Comparison of ENCODE assay signal across 8 cellular contexts in genomic region chr9:96651626-96652025, GRCh38. TPM values are rescaled to one million over a fixed set of nuclear protein-coding genes. Genes with fewer than 3 reads are reported as not detected.
DNase-seq lines count a peak whose midpoint lies in the region; ATAC-seq and TF ChIP-seq lines count a peak whose summit lies in the region.

No MANE protein-coding gene starts in this region.

- no peak overlapping the region for H3K4me3 Mint-ChIP-seq in activated CD4-positive, alpha-beta T cell treated with anti-CD3 and anti-CD28 coated beads for 36 hours

- H3K27me3 ChIP-seq in stomach, result no peaks in the 10 kb centered on the region

- peaks cover 4 to 34% (median 14%) of the 10 kb centered on the region in 4 donors for H3K4me1 ChIP-seq in stomach

- TF ChIP-seq EP300 in stomach (IDR thresholded peaks at IDR 0.05), result no peak

- no peak for ATAC-seq in activated CD4-positive, alpha-beta T cell treated with anti-CD3 and anti-CD28 coated beads for 36 hours
- no peak for ATAC-seq in GM21381 (IDR thresholded peaks at IDR 0.05; ENCODE audit: unreplicated experiment)
- no peak for ATAC-seq in left lobe of liver
- ATAC-seq in GM21717 (IDR thresholded peaks at IDR 0.05; ENCODE audit: unreplicated experiment), result no peak

- H3K4me3 ChIP-seq in stomach, result no peak overlapping the region

- no peak for DNase-seq in activated CD4-positive, alpha-beta T cell treated with anti-CD3 and anti-CD28 coated beads for 36 hours
- DNase-seq in activated CD4-positive, alpha-beta T cell treated with anti-CD3 and anti-CD28 coated beads, Interleukin-2, amount 50 U/mL, for 1 hour, result no peak
- DNase-seq in NCI-H345 (lab: John Stamatoyannopoulos, UW) (peak; percentile 10), dedifferentiated amniotic fluid mesenchymal stem cell (ENCODE audit: extremely low spot score) (peak; percentile 63), stomach (no peak), left lobe of liver (ENCODE audit: low spot score) (no peak)

- peaks cover 16% of the 10 kb centered on the region for H3K36me3 Mint-ChIP-seq in activated CD4-positive, alpha-beta T cell treated with anti-CD3 and anti-CD28 coated beads for 36 hours (ENCODE audit: low read depth)

- no peaks in the 10 kb centered on the region for H3K9me3 Mint-ChIP-seq in activated CD4-positive, alpha-beta T cell treated with anti-CD3 and anti-CD28 coated beads for 36 hours (ENCODE audit: low read depth)

- TF ChIP-seq CTCF in stomach (IDR thresholded peaks at IDR 0.05), result peak in 4 of 7 experiments; percentile 9 to 28 (median 24)

- H3K36me3 ChIP-seq in stomach, result peaks cover 18 to 62% (median 47%) of the 10 kb centered on the region in 4 donors

- H3K27ac ChIP-seq in stomach, result no peak overlapping the region

- CTCF ChIA-PET in activated CD4-positive, alpha-beta T cell treated with anti-CD3 and anti-CD28 coated beads for 36 hours (lab: Charles Lee), result interaction anchor here (0.7 to 1.4 kb wide), 3 partner anchors 80 to 328 kb away, joined by 3 to 4 read pairs (median 3); no protein-coding TSS in a partner anchor

- no peaks in the 10 kb centered on the region for H3K9me3 ChIP-seq in stomach

- H3K27me3 Mint-ChIP-seq in activated CD4-positive, alpha-beta T cell treated with anti-CD3 and anti-CD28 coated beads for 36 hours, result no peaks in the 10 kb centered on the region

- TF ChIP-seq POLR2A in stomach (IDR thresholded peaks at IDR 0.05), result no peak

- H3K4me1 Mint-ChIP-seq in activated CD4-positive, alpha-beta T cell treated with anti-CD3 and anti-CD28 coated beads for 36 hours, result peaks cover 15% of the 10 kb centered on the region

- peak overlapping the region; percentile 52 for H3K27ac Mint-ChIP-seq in activated CD4-positive, alpha-beta T cell treated with anti-CD3 and anti-CD28 coated beads for 36 hours

- POLR2A ChIA-PET in activated CD4-positive, alpha-beta T cell treated with anti-CD3 and anti-CD28 coated beads for 36 hours (lab: Charles Lee), result no interaction called here

- intact Hi-C loops in activated CD4-positive, alpha-beta T cell treated with anti-CD3 and anti-CD28 coated beads for 36 hours (cut with DNase I, micrococcal nuclease), result loop anchor here (1.0 to 10.0 kb wide), 5 partner anchors 209 to 325 kb away; partner anchors contain the start of gene ZNF367 (in 1 of the 2)
- intact Hi-C loops in stomach (cut with DNase I; ENCODE audit: low total_unique reads), result loop anchor here (10.0 kb wide), 1 partner anchor 217 kb away; no protein-coding TSS in a partner anchor

RNA-seq across cellular contexts. Expression of gene PRXL2C, which starts 3.5 kb away (rescaled TPM):
- 1 to 10 TPM; 5.5 to 7.5 TPM for total RNA-seq in activated CD4-positive, alpha-beta T cell treated with anti-CD3 and anti-CD28 coated beads for 36 hours
- total RNA-seq in stomach (10 to 100 TPM in 3 of 5 donors, 1 to 10 TPM in 2; 6.8 to 35.0 (median 11.6) TPM), left lobe of liver (2.8 TPM)
- 1 to 10 TPM; 5.6 to 6.6 (median 6.1) TPM for polyA plus RNA-seq in stomach

RNA-seq across cellular contexts. Expression of gene CDC14B, which starts 32.0 kb away (rescaled TPM):
- 1 to 10 TPM; 1.1 to 1.5 TPM for total RNA-seq in activated CD4-positive, alpha-beta T cell treated with anti-CD3 and anti-CD28 coated beads for 36 hours
- total RNA-seq in stomach (10 to 100 TPM in 4 of 5 donors, 1 to 10 TPM in 1; 9.3 to 31.9 (median 17.4) TPM), left lobe of liver (29.0 TPM)
- 10 to 100 TPM in 2 of 3 donors, 1 to 10 TPM in 1; 4.1 to 17.0 (median 11.1) TPM for polyA plus RNA-seq in stomach

Comparison
In these comparisons a context has a peak if more than half of its experiments do, and no peak if none do; other contexts are left out.
1. DNase-seq: peak in NCI-H345 (single experiment) and dedifferentiated amniotic fluid mesenchymal stem cell (single experiment); none in activated CD4-positive, alpha-beta T cell treated with anti-CD3 and anti-CD28 coated beads for 36 hours (single experiment), activated CD4-positive, alpha-beta T cell treated with anti-CD3 and anti-CD28 coated beads, Interleukin-2, amount 50 U/mL, for 1 hour (single experiment), stomach (single experiment) and left lobe of liver (single experiment).
2. RNA of gene CDC14B, which starts 32.0 kb away (total RNA-seq): 29.0 TPM in left lobe of liver (single experiment) and 9.3 to 31.9 TPM in stomach; 1.1 to 1.5 TPM in activated CD4-positive, alpha-beta T cell treated with anti-CD3 and anti-CD28 coated beads for 36 hours; every median in the first group is over 4 times any median in the second.